ENCODE assay signal across 18 cellular contexts in genomic region chr10:91521444-91521843, GRCh38.
A peak's percentile ranks its signal among the peaks of the same experiment; 100 is the strongest.
DNase-seq lines count a peak whose midpoint lies in the region; ATAC-seq and TF ChIP-seq lines count a peak whose summit lies in the region.
"Had no signal": no experiment of that assay in that cellular context is flagged by ENCODE, and none has a peak within 500 bp of the region (broad histone marks: within the 10 kb centered on the region; RNA-seq: fewer than 3 reads in every experiment).

No MANE protein-coding gene starts in this region.

- TF ChIP-seq CTCF in choroid plexus epithelial cell (conservative IDR thresholded peaks at IDR 0.05; ENCODE audit: low read depth, low read length), result no peak
- no peak for TF ChIP-seq CTCF in omental fat pad (IDR thresholded peaks at IDR 0.05)

- H3K4me3 ChIP-seq in choroid plexus epithelial cell (ENCODE audit: low read depth, low read length), result no peak overlapping the region

- peak; percentile 15 for DNase-seq in KBM-7
- peak; percentile 33 for DNase-seq in RPMI8226
- peak; percentile 41 for DNase-seq in choroid plexus epithelial cell (ENCODE audit: low read depth)
- DNase-seq in omental fat pad (ENCODE audit: low spot score), result no peak
- no peak for DNase-seq in GM19238 (ENCODE audit: insufficient read length, low spot score)
- no peak for DNase-seq in NCI-H82 (lab: John Stamatoyannopoulos, UW)
- DNase-seq: activated CD4-positive, alpha-beta T cell treated with anti-CD3 and anti-CD28 coated beads for 36 hours; activated naive CD8-positive, alpha-beta T cell treated with anti-CD3 and anti-CD28 coated beads, Interleukin-2, amount 10 ng/mL, durations not matched to agents 7 days and 5 days; DMS 273 treated with DMSO at 0.1 percent for 48 hours; midbrain; NCI-H1436 treated with DMSO at 0.1 percent for 48 hours; NCI-H2171 treated with DMSO at 0.1 percent for 48 hours; stimulated activated CD4-positive, alpha-beta T cell treated with anti-CD3 and anti-CD28 coated beads, Interleukin-1b, Interleukin-23, amount 100 ng/mL, for 48 hours had no signal

- in situ Hi-C loops in KBM-7 (cut with MboI; ENCODE audit: low pct_unique_long_range_greater_than_20kb, low sequenced_read_pairs), result no loop called here

- peak; percentile 10 for ATAC-seq in omental fat pad (ENCODE audit: low FRiP score)
- ATAC-seq in GM18868 (IDR thresholded peaks at IDR 0.05; ENCODE audit: unreplicated experiment), result no peak
- no peak for ATAC-seq in GM18858 (IDR thresholded peaks at IDR 0.05; ENCODE audit: unreplicated experiment)
- ATAC-seq: activated CD4-positive, alpha-beta T cell treated with anti-CD3 and anti-CD28 coated beads for 36 hours; natural killer cell treated with Interleukin-12 subunit alpha and Interleukin-12 subunit beta and Interleukin-15 and Interleukin-18, amount 100 ng/mL, for 72 hours; Panc1; stimulated activated memory B cell treated with anti-CD40 and anti-IgM and Interleukin-4, amounts not matched to agents 10 μg/mL and 1 μg/mL and 100 μg/mL, for 72 hours had no signal

Comparison
In these comparisons a context has a peak if more than half of its experiments do, and no peak if none do; other contexts are left out.
1. DNase-seq: peak in KBM-7 (single experiment), RPMI8226 (single experiment) and choroid plexus epithelial cell (single experiment); none in omental fat pad (single experiment), GM19238 (single experiment) and NCI-H82 (single experiment).